Comparison of ENCODE assay signal across 15 cellular contexts in the genomic region with DNA sequence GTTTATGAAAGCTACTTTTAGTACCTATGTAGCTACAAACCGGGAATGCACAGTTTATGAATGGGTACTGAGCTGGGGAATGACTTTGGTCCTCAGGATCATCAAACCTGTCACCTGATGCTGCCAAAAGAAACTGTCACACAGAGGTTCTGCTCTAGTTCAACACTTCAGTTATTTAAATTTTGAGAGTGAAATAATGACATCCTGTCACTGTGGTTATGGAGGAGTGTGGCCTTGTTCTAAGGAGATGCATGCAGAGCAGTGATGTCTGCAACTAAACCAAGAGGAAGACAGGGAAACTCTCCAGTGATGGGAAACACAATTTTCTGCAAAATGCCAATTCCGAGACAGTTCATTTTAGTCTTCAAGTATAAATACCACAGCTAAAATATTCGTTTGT. TPM values are rescaled to one million over a fixed set of nuclear protein-coding genes. Genes with fewer than 3 reads are reported as not detected.
DNase-seq lines count a peak whose midpoint lies in the region; ATAC-seq and TF ChIP-seq lines count a peak whose summit lies in the region.
"Had no signal": no experiment of that assay in that cellular context is flagged by ENCODE, and none has a peak within 500 bp of the region (broad histone marks: within the 10 kb centered on the region; RNA-seq: fewer than 3 reads in every experiment).

No MANE protein-coding gene starts in this region.

- no peaks in the 10 kb centered on the region for H4K20me1 ChIP-seq in H9 (ENCODE audit: control insufficient read depth, insufficient read depth, insufficient read length)

- peak; percentile 74 for DNase-seq in activated CD4-positive, alpha-beta T cell treated with anti-CD3 and anti-CD28 coated beads, Interleukin-2, amount 10 ng/mL, durations not matched to agents 24 days and 14 days
- DNase-seq in activated CD4-positive, alpha-beta T cell treated with anti-CD3 and anti-CD28 coated beads for 4 hours: no peak
- DNase-seq in H9: no peak
- no peak for DNase-seq in T-cell
- DNase-seq in natural killer cell: no peak
- DNase-seq in NCI-H524 treated with DMSO at 0.1 percent for 48 hours (lab: John Stamatoyannopoulos, UW): no peak
- no peak for DNase-seq in DMS53 (lab: John Stamatoyannopoulos, UW)
- no peak for DNase-seq in tibial artery
- DNase-seq: NCI-H1105, NCI-H526 treated with DMSO at 0.1 percent for 48 hours, T-helper 9 cell had no signal

- no peak overlapping the region for H3K18ac ChIP-seq in H9 (ENCODE audit: insufficient read length, low read depth, low read length)

- H3K9ac ChIP-seq in H9 (ENCODE audit: extremely low read depth, insufficient read length, low read length): no peak overlapping the region

- H2BK20ac ChIP-seq in H9 (ENCODE audit: low read depth, low read length, poor library complexity, severe bottlenecking): no peak overlapping the region

- peaks cover 6% of the 10 kb centered on the region for H3K36me3 Mint-ChIP-seq in activated CD4-positive, alpha-beta T cell treated with anti-CD3 and anti-CD28 coated beads, Interleukin-2, amount 10 ng/mL, durations not matched to agents 24 days and 14 days (ENCODE audit: low read depth)
- H3K36me3 Mint-ChIP-seq in H9 (ENCODE audit: insufficient read depth in 1 of 3, low read depth in 3 of 3): peaks cover 5 to 17% (median 12%) of the 10 kb centered on the region in 3 experiments
- H3K36me3 Mint-ChIP-seq in T-cell: no peaks in the 10 kb centered on the region
- no peaks in the 10 kb centered on the region for H3K36me3 Mint-ChIP-seq in natural killer cell
- H3K36me3 Mint-ChIP-seq: memory B cell had no signal

- H3K56ac ChIP-seq in H9 (ENCODE audit: insufficient read length, low read depth, low read length): no peak overlapping the region

- H3K27ac Mint-ChIP-seq in activated CD4-positive, alpha-beta T cell treated with anti-CD3 and anti-CD28 coated beads, Interleukin-2, amount 10 ng/mL, durations not matched to agents 24 days and 14 days: peak overlapping the region; percentile 63
- H3K27ac Mint-ChIP-seq in H9 (peak overlapping the region in 2 of 3 experiments; percentile 7; a peak in 2 of 7 replicates), T-cell (peak overlapping the region; percentile 3 to 49), natural killer cell (peak overlapping the region; percentile 67 to 73)
- H3K27ac Mint-ChIP-seq: memory B cell had no signal

- no peaks in the 10 kb centered on the region for H3K36me3 ChIP-seq in tibial artery
- H3K36me3 ChIP-seq: tibial nerve had no signal

- H3K27me3 ChIP-seq in H9 (ENCODE audit: insufficient read depth, low read length) (no peaks in the 10 kb centered on the region), tibial artery (no peaks in the 10 kb centered on the region)
- H3K27me3 ChIP-seq: tibial nerve had no signal

- H2BK12ac ChIP-seq in H9 (ENCODE audit: insufficient read length, low read depth, low read length): no peak overlapping the region

- H3K4ac ChIP-seq in H9 (ENCODE audit: low read depth, low read length): no peak overlapping the region

- no peak overlapping the region for H4K5ac ChIP-seq in H9 (ENCODE audit: insufficient read length, low read depth, low read length)

- intact Hi-C loops in activated CD4-positive, alpha-beta T cell treated with anti-CD3 and anti-CD28 coated beads, Interleukin-2, amount 10 ng/mL, durations not matched to agents 24 days and 14 days (cut with micrococcal nuclease): loop anchor here (5.0 kb wide), 2 partner anchors 118 to 398 kb away; no protein-coding TSS in a partner anchor
- intact Hi-C loops in natural killer cell (cut with micrococcal nuclease) (no loop called here), tibial artery (cut with DNase I; ENCODE audit: low total_unique reads) (no loop called here)

- H2BK120ac ChIP-seq in H9 (ENCODE audit: low read depth, low read length, poor library complexity, severe bottlenecking): no peak overlapping the region

- H4K91ac ChIP-seq in H9 (ENCODE audit: insufficient read length, low read depth, low read length): no peak overlapping the region

- H3K4me2 ChIP-seq in H9 (ENCODE audit: insufficient read depth, insufficient read length, low read length): no peak overlapping the region
- H3K4me2 ChIP-seq: A549 had no signal

- H2AK5ac ChIP-seq in H9 (ENCODE audit: insufficient read length, low read length): no peak overlapping the region

- no peaks in the 10 kb centered on the region for H3K27me3 Mint-ChIP-seq in activated CD4-positive, alpha-beta T cell treated with anti-CD3 and anti-CD28 coated beads, Interleukin-2, amount 10 ng/mL, durations not matched to agents 24 days and 14 days
- H3K27me3 Mint-ChIP-seq in H9 (ENCODE audit: low read depth) (no peaks in the 10 kb centered on the region), T-cell (no peaks in the 10 kb centered on the region), natural killer cell (ENCODE audit: low read depth in 2 of 2) (no peaks in the 10 kb centered on the region)
- H3K27me3 Mint-ChIP-seq: memory B cell had no signal

- no CpG with 5 or more reads among the region's 3 CpGs for WGBS in H9 (ENCODE audit: extremely low coverage, insufficient read length, low lambda C conversion rate)

- peaks cover 6% of the 10 kb centered on the region for H3K9me3 Mint-ChIP-seq in activated CD4-positive, alpha-beta T cell treated with anti-CD3 and anti-CD28 coated beads, Interleukin-2, amount 10 ng/mL, durations not matched to agents 24 days and 14 days
- peaks cover 4 to 12% of the 10 kb centered on the region in 2 experiments; a peak in 4 of 5 replicates for H3K9me3 Mint-ChIP-seq in H9
- H3K9me3 Mint-ChIP-seq in T-cell: no peaks in the 10 kb centered on the region
- H3K9me3 Mint-ChIP-seq in natural killer cell: no peaks in the 10 kb centered on the region
- H3K9me3 Mint-ChIP-seq: memory B cell had no signal

- H3K79me2 ChIP-seq in H9 (ENCODE audit: insufficient read depth, low read length): no peaks in the 10 kb centered on the region

- H4K8ac ChIP-seq in H9 (replicated peaks; ENCODE audit: insufficient read length, low read depth, low read length): no peak overlapping the region

- H2BK5ac ChIP-seq in H9 (ENCODE audit: insufficient read length, low read length): no peak overlapping the region

- no peak for ATAC-seq in T-cell (replicated peaks in 1 of 4)
- ATAC-seq in natural killer cell: no peak
- ATAC-seq: A549 had no signal

- H3K23ac ChIP-seq in H9 (ENCODE audit: insufficient read length, low read depth, low read length): no peak overlapping the region

- H3K14ac ChIP-seq in H9 (ENCODE audit: insufficient read depth, low read length): no peak overlapping the region

- no peak overlapping the region for H3K4me3 ChIP-seq in tibial artery
- H3K4me3 ChIP-seq: A549, skin epidermis, tibial nerve had no signal

- no peak overlapping the region for H3K27ac ChIP-seq in H9 (ENCODE audit: insufficient read length, low read depth, low read length)
- no peak overlapping the region for H3K27ac ChIP-seq in tibial artery
- H3K27ac ChIP-seq: A549, skin epidermis, tibial nerve had no signal

- POLR2A ChIA-PET in T-cell (lab: Charles Lee): interaction anchor here in 1 of 2 donors (0.6 kb wide), 1 partner anchor 25 kb away, joined by 3 read pairs; no protein-coding TSS in a partner anchor

- CTCF ChIA-PET in T-cell (lab: Charles Lee): no interaction called here

- no peak overlapping the region for H2BK15ac ChIP-seq in H9 (ENCODE audit: low read depth, low read length)

- H3K9me3 ChIP-seq in H9 (ENCODE audit: control insufficient read depth, low read depth, low read length) (no peaks in the 10 kb centered on the region), tibial artery (no peaks in the 10 kb centered on the region)
- H3K9me3 ChIP-seq: A549, tibial nerve had no signal

- TF ChIP-seq CTCF in H9 (conservative IDR thresholded peaks at IDR 0.05): no peak
- no peak for TF ChIP-seq CTCF in natural killer cell (IDR thresholded peaks at IDR 0.05)
- no peak for TF ChIP-seq CTCF in tibial artery (IDR thresholded peaks at IDR 0.05)

- H3K23me2 ChIP-seq in H9 (ENCODE audit: insufficient read length, low read depth, low read length, poor library complexity, severe bottlenecking): no peaks in the 10 kb centered on the region

- H2AFZ ChIP-seq in H9 (ENCODE audit: low read length): no peak overlapping the region

- peaks cover 45% of the 10 kb centered on the region for H3K4me1 Mint-ChIP-seq in activated CD4-positive, alpha-beta T cell treated with anti-CD3 and anti-CD28 coated beads, Interleukin-2, amount 10 ng/mL, durations not matched to agents 24 days and 14 days
- H3K4me1 Mint-ChIP-seq in H9 (peaks cover 44 to 47% of the 10 kb centered on the region in 2 experiments), T-cell (peaks cover 19 to 34% (median 27%) of the 10 kb centered on the region in 3 donors), natural killer cell (peaks cover 26 to 29% of the 10 kb centered on the region in 2 donors)
- H3K4me1 Mint-ChIP-seq: memory B cell had no signal

- H3T11ph ChIP-seq in H9 (ENCODE audit: low read length): no peak overlapping the region

- no peaks in the 10 kb centered on the region for H3K79me1 ChIP-seq in H9 (ENCODE audit: insufficient read depth, low read depth, low read length, poor library complexity, severe bottlenecking)

- peaks cover 4% of the 10 kb centered on the region; the same call in 1 of the 2 replicates for H3K4me1 ChIP-seq in H9 (ENCODE audit: insufficient read depth, low read length)
- H3K4me1 ChIP-seq in tibial artery: peaks cover 0 to 16% (median 12%) of the 10 kb centered on the region in 4 donors
- H3K4me1 ChIP-seq: tibial nerve had no signal

- H3K4me3 Mint-ChIP-seq in activated CD4-positive, alpha-beta T cell treated with anti-CD3 and anti-CD28 coated beads, Interleukin-2, amount 10 ng/mL, durations not matched to agents 24 days and 14 days: peak overlapping the region; percentile 2
- H3K4me3 Mint-ChIP-seq in H9: no peak overlapping the region
- H3K4me3 Mint-ChIP-seq in T-cell: no peak overlapping the region
- peak overlapping the region; percentile 13 for H3K4me3 Mint-ChIP-seq in natural killer cell
- H3K4me3 Mint-ChIP-seq: memory B cell had no signal

RNA-seq across cellular contexts. Expression of gene AEBP2, which starts 4.8 kb away (rescaled TPM):
- total RNA-seq in activated CD4-positive, alpha-beta T cell treated with anti-CD3 and anti-CD28 coated beads, Interleukin-2, amount 10 ng/mL, durations not matched to agents 24 days and 14 days: 55.5 and 59.2 TPM in 2 replicates
- 82.6 and 82.8 TPM in 2 replicates for total RNA-seq in H9 (2021)
- 10 to 100 TPM; 43.4 to 71.5 (median 50.0) TPM for total RNA-seq in T-cell
- total RNA-seq in natural killer cell: 10 to 100 TPM; 57.1 to 79.5 (median 61.8) TPM

Comparison
In these comparisons a context has a peak if more than half of its experiments do, and no peak if none do; other contexts are left out.
1. H3K27ac Mint-ChIP-seq: peak in every context shown above with its lines; median percentile 70 in natural killer cell; 63 in activated CD4-positive, alpha-beta T cell treated with anti-CD3 and anti-CD28 coated beads, Interleukin-2, amount 10 ng/mL, durations not matched to agents 24 days and 14 days; 26 in T-cell; 7 in H9.
2. H3K4me3 Mint-ChIP-seq: peak in activated CD4-positive, alpha-beta T cell treated with anti-CD3 and anti-CD28 coated beads, Interleukin-2, amount 10 ng/mL, durations not matched to agents 24 days and 14 days (single experiment) and natural killer cell (single experiment); none in H9 (0 of 2) and T-cell (0 of 3).